ENCODE assay signal across 19 cellular contexts in genomic region chr2:120819720-120820210, GRCh38.
DNase-seq lines count a peak whose midpoint lies in the region; ATAC-seq, FAIRE-seq and TF ChIP-seq lines count a peak whose summit lies in the region.
"Had no signal": no experiment of that assay in that cellular context is flagged by ENCODE, and none has a peak within 500 bp of the region (broad histone marks: within the 10 kb centered on the region; RNA-seq: fewer than 3 reads in every experiment).

No MANE protein-coding gene starts in this region.

- H3K9me3 ChIP-seq in hepatocyte (ENCODE audit: low read depth) (no peaks in the 10 kb centered on the region), kidney (ENCODE audit: control insufficient read depth in 1 of 2, low read length in 2 of 2) (no peaks in the 10 kb centered on the region)
- H3K9me3 ChIP-seq: esophagus muscularis mucosa, left ventricle myocardium inferior had no signal

- no peaks in the 10 kb centered on the region for H3K9me2 ChIP-seq in hepatocyte (replicated peaks; ENCODE audit: insufficient read depth)

- H3K36me3 ChIP-seq in hepatocyte (replicated peaks; ENCODE audit: insufficient read depth, low read depth) (no peaks in the 10 kb centered on the region), rectal smooth muscle tissue (ENCODE audit: control insufficient read depth, insufficient read depth, low read length) (no peaks in the 10 kb centered on the region), kidney (ENCODE audit: control insufficient read depth in 1 of 2, insufficient read depth in 2 of 2, low read length in 2 of 2) (no peaks in the 10 kb centered on the region)
- H3K36me3 ChIP-seq: esophagus muscularis mucosa, left ventricle myocardium inferior had no signal

- H2AFZ ChIP-seq in hepatocyte: no peak overlapping the region
- H2AFZ ChIP-seq: parathyroid adenoma had no signal

- no peak overlapping the region for H3K4me3 ChIP-seq in hepatocyte
- peak overlapping the region; percentile 63 for H3K4me3 ChIP-seq in rectal smooth muscle tissue (ENCODE audit: low read length)
- no peak overlapping the region for H3K4me3 ChIP-seq in kidney (ENCODE audit: low read length in 2 of 2)
- H3K4me3 ChIP-seq: left ventricle myocardium inferior had no signal

- no peaks in the 10 kb centered on the region for H4K20me1 ChIP-seq in hepatocyte (ENCODE audit: insufficient read depth, poor library complexity, severe bottlenecking)

- TF ChIP-seq CTCF in hepatocyte (IDR thresholded peaks at IDR 0.05; ENCODE audit: poor library complexity): no peak
- TF ChIP-seq CTCF in kidney (IDR thresholded peaks at IDR 0.05; ENCODE audit: borderline replicate concordance, extremely low read depth, insufficient read depth): no peak

- H3K9ac ChIP-seq in rectal smooth muscle tissue (ENCODE audit: low read length) (no peak overlapping the region), kidney (ENCODE audit: low read length in 2 of 2) (no peak overlapping the region)
- H3K9ac ChIP-seq: parathyroid adenoma had no signal

- H3K4me2 ChIP-seq in hepatocyte: peak overlapping the region; percentile 69

- 72% methylated on average over 5 of the region's 5 CpGs for WGBS in hepatocyte (ENCODE audit: low lambda C conversion rate, missing lambda C conversion rate)

- H3K27ac ChIP-seq in hepatocyte: peak overlapping the region; percentile 90
- peak overlapping the region; percentile 79 for H3K27ac ChIP-seq in rectal smooth muscle tissue (ENCODE audit: low read depth, low read length)
- H3K27ac ChIP-seq in kidney (ENCODE audit: low read depth in 2 of 2, low read length in 2 of 2): no peak overlapping the region
- H3K27ac ChIP-seq: left ventricle myocardium inferior, parathyroid adenoma had no signal

- DNase-seq in EH (ENCODE audit: low read depth): peak; percentile 22
- peak; percentile 43 for DNase-seq in RPMI8226
- no peak for DNase-seq in hepatocyte (ENCODE audit: low spot score)
- DNase-seq in stimulated activated CD4-positive, alpha-beta T cell treated with anti-CD3 and anti-CD28 coated beads, Interleukin-4, amount 100 ng/mL, for 1 hour: no peak
- DNase-seq in NCI-H526 (lab: John Stamatoyannopoulos, UW): no peak
- no peak for DNase-seq in kidney
- DNase-seq: activated CD4-positive, alpha-beta T cell treated with anti-CD3 and anti-CD28 coated beads, Interleukin-2, amount 50 U/mL, for 48 hours; activated T-cell treated with anti-CD3 and anti-CD28 coated beads for 4 hours; CD8-positive, alpha-beta T cell; cerebellar nuclear complex; effector CD4-positive, alpha-beta T cell; left ventricle myocardium inferior; stimulated activated CD4-positive, alpha-beta T cell treated with anti-CD3 and anti-CD28 coated beads, Interleukin-4, amount 100 ng/mL, for 4 hours; T-helper 17 cell had no signal

- peaks cover 29% of the 10 kb centered on the region for H3K4me1 ChIP-seq in hepatocyte (ENCODE audit: insufficient read depth)
- peaks cover 28% of the 10 kb centered on the region for H3K4me1 ChIP-seq in rectal smooth muscle tissue (ENCODE audit: control insufficient read depth, insufficient read depth, low read length)
- no peaks in the 10 kb centered on the region for H3K4me1 ChIP-seq in kidney (ENCODE audit: control insufficient read depth in 1 of 2, insufficient read depth in 1 of 2, low read depth in 1 of 2, low read length in 2 of 2)
- H3K4me1 ChIP-seq: left ventricle myocardium inferior, parathyroid adenoma had no signal

- intact Hi-C loops in kidney (cut with DNase I): no loop called here

- ATAC-seq in HG02759 (IDR thresholded peaks at IDR 0.05; ENCODE audit: unreplicated experiment): no peak
- ATAC-seq: CD8-positive, alpha-beta T cell; T-helper 17 cell; WTC11 had no signal

- peaks cover 7% of the 10 kb centered on the region for H3K79me2 ChIP-seq in hepatocyte
- H3K79me2 ChIP-seq: parathyroid adenoma had no signal

- H3K27me3 ChIP-seq in hepatocyte: no peaks in the 10 kb centered on the region
- H3K27me3 ChIP-seq in rectal smooth muscle tissue (ENCODE audit: control insufficient read depth, insufficient read depth, low read length): no peaks in the 10 kb centered on the region
- H3K27me3 ChIP-seq: esophagus muscularis mucosa had no signal

- FAIRE-seq in kidney (lab: Jason Lieb, UNC): no peak

Comparison
In these comparisons a context has a peak if more than half of its experiments do, and no peak if none do; other contexts are left out.
1. DNase-seq: peak in EH (single experiment) and RPMI8226 (single experiment); none in hepatocyte (single experiment), stimulated activated CD4-positive, alpha-beta T cell treated with anti-CD3 and anti-CD28 coated beads, Interleukin-4, amount 100 ng/mL, for 1 hour (single experiment), NCI-H526 (0 of 2) and kidney (single experiment).
2. H3K27ac ChIP-seq: peak in hepatocyte (single experiment) and rectal smooth muscle tissue (single experiment); none in kidney (0 of 2).